7 cellular contexts compared by ENCODE assay signal in the genomic region with DNA sequence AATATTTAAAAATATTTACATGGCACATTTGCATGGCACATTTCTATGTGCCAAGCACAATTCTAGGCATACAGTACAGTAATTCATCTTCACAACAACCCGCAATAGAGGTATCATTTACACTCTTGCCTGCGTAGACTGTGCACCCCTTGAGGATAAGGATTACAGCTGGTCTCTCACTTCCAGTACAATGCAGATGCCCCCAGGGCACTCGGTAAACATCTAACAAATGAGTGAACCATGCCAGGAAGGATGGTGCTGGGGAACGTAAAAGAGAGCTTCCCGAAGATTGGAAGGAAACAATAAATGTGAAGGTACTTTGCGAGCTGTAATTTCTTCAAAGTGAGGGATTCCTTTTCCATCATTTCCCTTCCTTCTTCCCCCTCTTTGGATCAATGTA. TPM values are rescaled to one million over a fixed set of nuclear protein-coding genes. Genes with fewer than 3 reads are reported as not detected.
DNase-seq lines count a peak whose midpoint lies in the region; ATAC-seq, FAIRE-seq and TF ChIP-seq lines count a peak whose summit lies in the region.

No MANE protein-coding gene starts in this region.

- CTCF ChIA-PET in endothelial cell of umbilical vein (lab: Charles Lee) = interaction anchor here (0.8 to 13.1 kb wide), 5 partner anchors 9 to 130 kb away, joined by 3 to 300 read pairs (median 4); partner anchors contain the start of gene TMEM109

- H3K27me3 ChIP-seq in OCI-LY3 (ENCODE audit: low read depth, low read length) = peaks cover 4% of the 10 kb centered on the region; the same call in 1 of the 2 replicates
- H3K27me3 ChIP-seq in endothelial cell of umbilical vein (ENCODE audit: control insufficient read depth in 2 of 2, insufficient read depth in 2 of 2, low read length in 2 of 2) = peaks cover 0 to 6% of the 10 kb centered on the region in 2 experiments
- no peaks in the 10 kb centered on the region for H3K27me3 ChIP-seq in sigmoid colon

- no peak for TF ChIP-seq POLR2A in endothelial cell of umbilical vein (IDR thresholded peaks at IDR 0.05; ENCODE audit: low read depth, low read length)
- no peak for TF ChIP-seq POLR2A in sigmoid colon (IDR thresholded peaks at IDR 0.05)

- H3K9me1 ChIP-seq in endothelial cell of umbilical vein (replicated peaks; ENCODE audit: control insufficient read depth, extremely low read depth, insufficient read depth, low read length) = no peaks in the 10 kb centered on the region

- DNase-seq in endothelial cell of umbilical vein (ENCODE audit: low read depth, low spot score) (no peak), sigmoid colon (no peak), GOT3 (lab: John Stamatoyannopoulos, UW) (no peak), substantia nigra (lab: John Stamatoyannopoulos, UW) (no peak)

- 28 to 44% methylated on average over 6 of the region's 6 CpGs for WGBS in sigmoid colon, 2 donors

- BruUV-seq in endothelial cell of umbilical vein (replicated peaks; lab: Mats Ljungman, UMichigan) = TSS peak; percentile 40

- TF ChIP-seq CTCF in OCI-LY3 (IDR thresholded peaks at IDR 0.05; ENCODE audit: low read depth, low read length) (no peak), endothelial cell of umbilical vein (IDR thresholded peaks at IDR 0.05; ENCODE audit: extremely low read depth in 1 of 2, insufficient read depth in 1 of 2, low read depth in 1 of 2, low read length in 2 of 2) (no peak), sigmoid colon (IDR thresholded peaks at IDR 0.05) (no peak)

- peak overlapping the region; percentile 87 for H3K9ac ChIP-seq in OCI-LY3 (ENCODE audit: low read length)
- H3K9ac ChIP-seq in endothelial cell of umbilical vein (replicated peaks; ENCODE audit: extremely low read depth, insufficient read depth, low read length) = peak overlapping the region; percentile 93

- H3K4me1 ChIP-seq in OCI-LY3 (ENCODE audit: low read length) = peaks cover 40% of the 10 kb centered on the region
- H3K4me1 ChIP-seq in endothelial cell of umbilical vein (ENCODE audit: control insufficient read depth, extremely low read depth, insufficient read depth, low read length) = peaks cover 20% of the 10 kb centered on the region
- H3K4me1 ChIP-seq in sigmoid colon = peaks cover 0 to 29% (median 24%) of the 10 kb centered on the region in 4 donors

- H3K4me3 ChIP-seq in GM08714 (ENCODE audit: low read length) (peak overlapping the region; percentile 96), OCI-LY3 (ENCODE audit: low read length) (peak overlapping the region; percentile 89), endothelial cell of umbilical vein (replicated peaks in 1 of 3; ENCODE audit: insufficient read depth in 1 of 3, low read depth in 1 of 3, low read length in 3 of 3) (peak overlapping the region in 2 of 3 experiments; percentile 77 to 84), sigmoid colon (peak overlapping the region; percentile 89 to 99 (median 95))

- H3K79me2 ChIP-seq in OCI-LY3 (ENCODE audit: low read length) (peaks cover 44% of the 10 kb centered on the region), endothelial cell of umbilical vein (ENCODE audit: control insufficient read depth, insufficient read depth, low read length) (peaks cover 41% of the 10 kb centered on the region)

- no peak overlapping the region for H2AFZ ChIP-seq in OCI-LY3 (ENCODE audit: low read depth, low read length)
- no peak overlapping the region for H2AFZ ChIP-seq in endothelial cell of umbilical vein (ENCODE audit: low read depth, low read length)

- H3K4me2 ChIP-seq in OCI-LY3 (ENCODE audit: low read length) (peak overlapping the region; percentile 82), endothelial cell of umbilical vein (ENCODE audit: insufficient read depth, low read length) (peak overlapping the region; percentile 81)

- peaks cover 60% of the 10 kb centered on the region for H3K36me3 ChIP-seq in OCI-LY3 (replicated peaks; ENCODE audit: low read depth, low read length)
- peaks cover 15 to 28% of the 10 kb centered on the region in 2 experiments for H3K36me3 ChIP-seq in endothelial cell of umbilical vein (ENCODE audit: control insufficient read depth in 2 of 2, extremely low read depth in 1 of 2, insufficient read depth in 2 of 2, low read length in 2 of 2)
- peaks cover 20 to 35% (median 27%) of the 10 kb centered on the region in 4 donors for H3K36me3 ChIP-seq in sigmoid colon

- peak overlapping the region; percentile 89; the same call in 1 of the 2 replicates for H3K27ac ChIP-seq in OCI-LY3 (ENCODE audit: low read length)
- H3K27ac ChIP-seq in endothelial cell of umbilical vein (ENCODE audit: insufficient read depth, low read depth, low read length) = peak overlapping the region; percentile 86
- H3K27ac ChIP-seq in sigmoid colon = peak overlapping the region; percentile 97 to 100 (median 98)
- H3K27ac ChIP-seq in substantia nigra (ENCODE audit: low read depth, low read length, poor library complexity, severe bottlenecking) = no peak overlapping the region

- TF ChIP-seq EP300 in sigmoid colon (IDR thresholded peaks at IDR 0.05) = no peak

- intact Hi-C loops in endothelial cell of umbilical vein (cut with micrococcal nuclease) = no loop called here
- intact Hi-C loops in sigmoid colon (cut with DNase I) = loop anchor here (10.0 kb wide), 1 partner anchor 430 kb away; the partner anchor contains the start of genes DDB1 and TKFC

- POLR2A ChIA-PET in endothelial cell of umbilical vein (lab: Charles Lee) = no interaction called here

- dilution Hi-C loops in endothelial cell of umbilical vein (cut with MboI; ENCODE audit: extremely low pct_ligation_motif_present, low sequenced_read_pairs) = no loop called here

- H3K9me3 ChIP-seq in OCI-LY3 (ENCODE audit: insufficient read depth, low read length) = peaks cover 10% of the 10 kb centered on the region
- H3K9me3 ChIP-seq in endothelial cell of umbilical vein (replicated peaks; ENCODE audit: control insufficient read depth, insufficient read depth, low read length) = no peaks in the 10 kb centered on the region
- no peaks in the 10 kb centered on the region for H3K9me3 ChIP-seq in sigmoid colon

- no peak for FAIRE-seq in endothelial cell of umbilical vein (lab: Jason Lieb, UNC)

- no peak for ATAC-seq in GM21423 (IDR thresholded peaks at IDR 0.05; ENCODE audit: unreplicated experiment)

- H4K20me1 ChIP-seq in OCI-LY3 (ENCODE audit: insufficient read depth, low read length) (peaks cover 34% of the 10 kb centered on the region), endothelial cell of umbilical vein (replicated peaks; ENCODE audit: control insufficient read depth, extremely low read depth, insufficient read depth, low read length) (no peaks in the 10 kb centered on the region)

RNA-seq across cellular contexts. Expression of gene PRPF19, which starts 1.3 kb away (rescaled TPM):
- total RNA-seq in endothelial cell of umbilical vein = 114 and 126 TPM in 2 replicates
- 97.1 and 121 TPM in 2 replicates for polyA plus RNA-seq in endothelial cell of umbilical vein
- polyA plus RNA-seq in endothelial cell of umbilical vein (2011; cell fraction: cytosol; rRNA removed) = 59.2 and 60.9 TPM in 2 replicates
- polyA plus RNA-seq in endothelial cell of umbilical vein (2011; cell fraction: nucleus; rRNA removed) = 56.2 and 57.8 TPM in 2 replicates
- polyA plus RNA-seq in endothelial cell of umbilical vein (2012) = 94.9 and 116 TPM in 2 replicates
- 67.3 and 68.0 TPM in 2 replicates for polyA minus RNA-seq in endothelial cell of umbilical vein
- 64.3 TPM for polyA minus RNA-seq in endothelial cell of umbilical vein (2011; cell fraction: cytosol; rRNA and poly(A)+ RNA removed)
- 43.5 and 61.7 TPM in 2 replicates for polyA minus RNA-seq in endothelial cell of umbilical vein (2011; cell fraction: nucleus; rRNA and poly(A)+ RNA removed)
- total RNA-seq in sigmoid colon = 10 to 100 TPM; 37.1 to 52.5 (median 38.9) TPM
- polyA plus RNA-seq in sigmoid colon = 10 to 100 TPM; 41.2 to 92.3 (median 42.0) TPM

RNA-seq across cellular contexts. Expression of gene TMEM109, which starts 8.9 kb away (rescaled TPM):
- total RNA-seq in endothelial cell of umbilical vein (172 and 192 TPM in 2 replicates), sigmoid colon (100 to 1,000 TPM in 2 of 4 donors, 10 to 100 TPM in 2; 86.2 to 115 (median 98.4) TPM)
- polyA plus RNA-seq in endothelial cell of umbilical vein (141 and 143 TPM in 2 replicates), sigmoid colon (10 to 100 TPM; 16.2 to 57.7 (median 17.3) TPM)
- polyA plus RNA-seq in endothelial cell of umbilical vein (2011; cell fraction: cytosol; rRNA removed) = 110 and 120 TPM in 2 replicates
- polyA plus RNA-seq in endothelial cell of umbilical vein (2011; cell fraction: nucleus; rRNA removed) = 44.9 and 46.5 TPM in 2 replicates
- polyA plus RNA-seq in endothelial cell of umbilical vein (2012) = 134 and 137 TPM in 2 replicates
- polyA minus RNA-seq in endothelial cell of umbilical vein = 96.8 and 102 TPM in 2 replicates
- 31.4 TPM for polyA minus RNA-seq in endothelial cell of umbilical vein (2011; cell fraction: cytosol; rRNA and poly(A)+ RNA removed)
- 15.1 and 18.6 TPM in 2 replicates for polyA minus RNA-seq in endothelial cell of umbilical vein (2011; cell fraction: nucleus; rRNA and poly(A)+ RNA removed)

RNA-seq across cellular contexts. Expression of gene TMEM132A, which starts 19.2 kb away (rescaled TPM):
- total RNA-seq in endothelial cell of umbilical vein (106 and 120 TPM in 2 replicates), sigmoid colon (10 to 100 TPM in 1 of 4 donors, 1 to 10 TPM in 2, under 1 TPM in 1; 0.49 to 17.4 (median 2.9) TPM)
- polyA plus RNA-seq in endothelial cell of umbilical vein (74.3 and 97.9 TPM in 2 replicates), sigmoid colon (1 to 10 TPM in 2 of 3 donors, under 1 TPM in 1; 0.60 to 8.5 (median 2.3) TPM)
- 41.5 and 70.3 TPM in 2 replicates for polyA plus RNA-seq in endothelial cell of umbilical vein (2011; cell fraction: cytosol; rRNA removed)
- polyA plus RNA-seq in endothelial cell of umbilical vein (2011; cell fraction: nucleus; rRNA removed) = 232 and 251 TPM in 2 replicates
- polyA plus RNA-seq in endothelial cell of umbilical vein (2012) = 74.2 and 116 TPM in 2 replicates
- 45.9 and 54.1 TPM in 2 replicates for polyA minus RNA-seq in endothelial cell of umbilical vein
- polyA minus RNA-seq in endothelial cell of umbilical vein (2011; cell fraction: cytosol; rRNA and poly(A)+ RNA removed) = 16.0 TPM
- 49.9 and 59.0 TPM in 2 replicates for polyA minus RNA-seq in endothelial cell of umbilical vein (2011; cell fraction: nucleus; rRNA and poly(A)+ RNA removed)

RNA-seq across cellular contexts. Expression of gene ZP1, which starts 37.7 kb away (rescaled TPM):
- not detected in 2 replicates for total RNA-seq in endothelial cell of umbilical vein
- polyA plus RNA-seq in endothelial cell of umbilical vein = not detected in 2 replicates
- polyA plus RNA-seq in endothelial cell of umbilical vein (2011; cell fraction: cytosol; rRNA removed) = not detected in 2 replicates
- not detected in 2 replicates for polyA plus RNA-seq in endothelial cell of umbilical vein (2011; cell fraction: nucleus; rRNA removed)
- polyA plus RNA-seq in endothelial cell of umbilical vein (2012) = not detected in 2 replicates
- polyA minus RNA-seq in endothelial cell of umbilical vein = not detected in 2 replicates
- polyA minus RNA-seq in endothelial cell of umbilical vein (2011; cell fraction: cytosol; rRNA and poly(A)+ RNA removed) = not detected
- not detected in 2 replicates for polyA minus RNA-seq in endothelial cell of umbilical vein (2011; cell fraction: nucleus; rRNA and poly(A)+ RNA removed)
- not detected for total RNA-seq in sigmoid colon
- polyA plus RNA-seq in sigmoid colon = under 1 TPM in 1 of 3 donors, not detected in 2; 0.15 TPM

RNA-seq across cellular contexts. Expression of gene SLC15A3, which starts 46.9 kb away (rescaled TPM):
- 1.7 and 4.4 TPM in 2 replicates for total RNA-seq in endothelial cell of umbilical vein
- polyA plus RNA-seq in endothelial cell of umbilical vein = 3.3 TPM in 2 replicates
- polyA plus RNA-seq in endothelial cell of umbilical vein (2011; cell fraction: cytosol; rRNA removed) = 1.4 and 1.7 TPM in 2 replicates
- polyA plus RNA-seq in endothelial cell of umbilical vein (2011; cell fraction: nucleus; rRNA removed) = 1.4 and 2.4 TPM in 2 replicates
- polyA plus RNA-seq in endothelial cell of umbilical vein (2012) = 1.7 and 3.3 TPM in 2 replicates
- polyA minus RNA-seq in endothelial cell of umbilical vein = 2.0 and 2.6 TPM in 2 replicates
- polyA minus RNA-seq in endothelial cell of umbilical vein (2011; cell fraction: cytosol; rRNA and poly(A)+ RNA removed) = not detected
- polyA minus RNA-seq in endothelial cell of umbilical vein (2011; cell fraction: nucleus; rRNA and poly(A)+ RNA removed) = 2.1 and 5.8 TPM in 2 replicates
- 10 to 100 TPM; 12.8 to 43.9 (median 28.6) TPM for total RNA-seq in sigmoid colon
- 10 to 100 TPM; 13.8 to 32.0 (median 21.3) TPM for polyA plus RNA-seq in sigmoid colon
